8 cellular contexts compared by ENCODE assay signal in genomic region chr13:26254583-26255102, GRCh38. TPM values are rescaled to one million over a fixed set of nuclear protein-coding genes. Genes with fewer than 3 reads are reported as not detected.
DNase-seq lines count a peak whose midpoint lies in the region; ATAC-seq and TF ChIP-seq lines count a peak whose summit lies in the region.

No MANE protein-coding gene starts in this region.

- H3K27ac ChIP-seq in A673 (ENCODE audit: low read depth, low read length, poor library complexity, severe bottlenecking), result peak overlapping the region; percentile 98

- no peak for TF ChIP-seq CTCF in A673 (conservative IDR thresholded peaks at IDR 0.05; ENCODE audit: low read depth, low read length)
- TF ChIP-seq CTCF in epithelial cell of proximal tubule (conservative IDR thresholded peaks at IDR 0.05; ENCODE audit: low read depth, low read length), result peak; percentile 10

- H3K4me3 ChIP-seq in A673 (ENCODE audit: low read depth, low read length, poor library complexity, severe bottlenecking) (peak overlapping the region; percentile 68), epithelial cell of proximal tubule (ENCODE audit: low read depth, low read length) (peak overlapping the region; percentile 80), mucosa of stomach (ENCODE audit: low read length) (peak overlapping the region; percentile 86)

- peaks cover 12% of the 10 kb centered on the region for H3K4me1 ChIP-seq in A673 (ENCODE audit: insufficient read depth, low read length, poor library complexity, severe bottlenecking)
- peaks cover 17% of the 10 kb centered on the region for H3K4me1 ChIP-seq in mucosa of stomach (ENCODE audit: control insufficient read depth, insufficient read depth, low read length)

- H3K9me3 ChIP-seq in A673 (ENCODE audit: low read depth, low read length, poor library complexity, severe bottlenecking) (no peaks in the 10 kb centered on the region), mucosa of stomach (ENCODE audit: control insufficient read depth, low read length) (no peaks in the 10 kb centered on the region)

- H3K27me3 ChIP-seq in A673 (replicated peaks; ENCODE audit: insufficient read depth, low read depth, low read length, poor library complexity) (no peaks in the 10 kb centered on the region), mucosa of stomach (ENCODE audit: control insufficient read depth, insufficient read depth, low read length) (no peaks in the 10 kb centered on the region)

- intact Hi-C loops in A673 (cut with micrococcal nuclease; ENCODE audit: unreplicated experiment), result no loop called here

- CTCF ChIA-PET in A673 (lab: Charles Lee), result no interaction called here

- H3K36me3 ChIP-seq in A673 (ENCODE audit: insufficient read depth, low read length, poor library complexity, severe bottlenecking), result no peaks in the 10 kb centered on the region
- H3K36me3 ChIP-seq in mucosa of stomach (ENCODE audit: control insufficient read depth, insufficient read depth, low read length), result no peaks in the 10 kb centered on the region

- peak; percentile 13 for ATAC-seq in GM18508 (IDR thresholded peaks at IDR 0.05; ENCODE audit: insufficient read depth, unreplicated experiment)
- peak; percentile 29 for ATAC-seq in HG03025 (IDR thresholded peaks at IDR 0.05; ENCODE audit: low FRiP score, unreplicated experiment)

- peak; percentile 31 for DNase-seq in A673 (ENCODE audit: low spot score)
- peak; percentile 58 for DNase-seq in NCI-H526 treated with DMSO at 0.1 percent for 48 hours (lab: John Stamatoyannopoulos, UW)
- peak; percentile 37 for DNase-seq in activated T-cell treated with anti-CD3 and anti-CD28 coated beads for 1 hour (ENCODE audit: low read depth)
- no peak for DNase-seq in epithelial cell of proximal tubule (ENCODE audit: low read depth)
- DNase-seq in stimulated activated CD8-positive, alpha-beta memory T cell treated with anti-CD3 and anti-CD28 coated beads, Interleukin-7, amount 100 ng/mL, for 4 hours (ENCODE audit: low read depth in 2 of 2), result peak; percentile 26 to 27

- POLR2A ChIA-PET in A673 (lab: Charles Lee; ENCODE audit: low non-redundant PET), result interaction anchor here (0.6 kb wide), 1 partner anchor 26 kb away, joined by 8 read pairs; no protein-coding TSS in a partner anchor

- no TSS peak for BruUV-seq in A673 (replicated peaks; lab: Mats Ljungman, UMichigan)

- H3K9ac ChIP-seq in mucosa of stomach (ENCODE audit: low read length), result peak overlapping the region; percentile 70

RNA-seq across cellular contexts. Expression of gene CDK8, which starts 0.7 kb away (rescaled TPM):
- total RNA-seq in A673 (2021) (22.9 and 23.1 TPM in 2 replicates), epithelial cell of proximal tubule (15.3 and 16.9 TPM in 2 replicates)

RNA-seq across cellular contexts. Expression of gene RNF6, which starts 32.5 kb away (rescaled TPM):
- total RNA-seq in A673 (2021) (33.5 and 42.2 TPM in 2 replicates), epithelial cell of proximal tubule (19.7 and 24.1 TPM in 2 replicates)
